ENCODE assay signal across 9 cellular contexts in genomic region chr2:162007447-162008040, GRCh38.
A peak's percentile ranks its signal among the peaks of the same experiment; 100 is the strongest.
DNase-seq lines count a peak whose midpoint lies in the region; ATAC-seq and TF ChIP-seq lines count a peak whose summit lies in the region.
"Had no signal": no experiment of that assay in that cellular context is flagged by ENCODE, and none has a peak within 500 bp of the region (broad histone marks: within the 10 kb centered on the region; RNA-seq: fewer than 3 reads in every experiment).

No MANE protein-coding gene starts in this region.

- H3T11ph ChIP-seq in H9 (ENCODE audit: low read length) = no peak overlapping the region

- H2BK12ac ChIP-seq in H9 (ENCODE audit: insufficient read length, low read depth, low read length) = no peak overlapping the region

- H3K9ac ChIP-seq in H9 (ENCODE audit: extremely low read depth, insufficient read length, low read length) = no peak overlapping the region

- no peaks in the 10 kb centered on the region for H3K9me3 Mint-ChIP-seq in H9

- no peaks in the 10 kb centered on the region for H3K79me2 ChIP-seq in H9 (ENCODE audit: insufficient read depth, low read length)

- WGBS in H9 (ENCODE audit: extremely low coverage, insufficient read length, low lambda C conversion rate) = no CpG with 5 or more reads among the region's 3 CpGs

- H3K4me1 Mint-ChIP-seq in H9 = peaks cover 21 to 24% of the 10 kb centered on the region in 2 experiments

- no peak overlapping the region for H2BK15ac ChIP-seq in H9 (ENCODE audit: low read depth, low read length)

- H2BK20ac ChIP-seq in H9 (ENCODE audit: low read depth, low read length, poor library complexity, severe bottlenecking) = no peak overlapping the region

- no peak overlapping the region for H4K5ac ChIP-seq in H9 (ENCODE audit: insufficient read length, low read depth, low read length)

- no peaks in the 10 kb centered on the region for H4K20me1 ChIP-seq in H9 (ENCODE audit: control insufficient read depth, insufficient read depth, insufficient read length)

- DNase-seq in BJ (ENCODE audit: low read depth) (no peak), H9 (no peak), ascending aorta (ENCODE audit: low spot score in 2 of 2) (no peak), mucosa of descending colon (no peak), hippocampal formation (lab: John Stamatoyannopoulos, UW) (no peak), NK-92 (lab: John Stamatoyannopoulos, UW; ENCODE audit: unreplicated experiment) (no peak)
- DNase-seq in activated naive CD4-positive, alpha-beta T cell treated with Interleukin-2 at 50 U/mL for 16 hours = no peak
- DNase-seq: NCI-H69 had no signal

- no peaks in the 10 kb centered on the region for H3K23me2 ChIP-seq in H9 (ENCODE audit: insufficient read length, low read depth, low read length, poor library complexity, severe bottlenecking)

- no peak overlapping the region for H3K14ac ChIP-seq in H9 (ENCODE audit: insufficient read depth, low read length)

- peak; percentile 46 for TF ChIP-seq CTCF in BJ (IDR thresholded peaks at IDR 0.05; ENCODE audit: insufficient read depth, low read depth, low read length)
- TF ChIP-seq CTCF in H9 (conservative IDR thresholded peaks at IDR 0.05) = peak; percentile 85
- TF ChIP-seq CTCF in ascending aorta (IDR thresholded peaks at IDR 0.05) = peak; percentile 25 to 60 (median 43)
- TF ChIP-seq CTCF in mucosa of descending colon (IDR thresholded peaks at IDR 0.05) = peak; percentile 19

- H3K27me3 ChIP-seq in BJ (ENCODE audit: control insufficient read depth, insufficient read depth, low read length) (0 out of 2 replicates have a peak, but pooled peaks cover 1% of the 10 kb centered on the region), H9 (ENCODE audit: insufficient read depth, low read length) (no peaks in the 10 kb centered on the region), ascending aorta (no peaks in the 10 kb centered on the region)

- H2BK120ac ChIP-seq in H9 (ENCODE audit: low read depth, low read length, poor library complexity, severe bottlenecking) = no peak overlapping the region

- peaks cover 0 to 4% (median 0%) of the 10 kb centered on the region in 3 experiments; a peak in 3 of 7 replicates for H3K36me3 Mint-ChIP-seq in H9 (ENCODE audit: insufficient read depth in 1 of 3, low read depth in 3 of 3)

- CTCF ChIA-PET in BJ (lab: Yijun Ruan, JAX) = interaction anchor here (0.7 to 2.4 kb wide), 10 partner anchors 8 to 118 kb away, joined by 3 to 22 read pairs (median 5); no protein-coding TSS in a partner anchor

- no peak overlapping the region for H2BK5ac ChIP-seq in H9 (ENCODE audit: insufficient read length, low read length)

- intact Hi-C loops in ascending aorta (cut with DNase I) = loop anchor here (5.0 to 10.0 kb wide), 2 partner anchors 115 to 297 kb away; no protein-coding TSS in a partner anchor
- intact Hi-C loops in mucosa of descending colon (cut with DNase I, micrococcal nuclease) = loop anchor here (5.0 kb wide), 1 partner anchor 115 kb away; no protein-coding TSS in a partner anchor

- H3K4ac ChIP-seq in H9 (ENCODE audit: low read depth, low read length) = no peak overlapping the region

- H3K18ac ChIP-seq in H9 (ENCODE audit: insufficient read length, low read depth, low read length) = no peak overlapping the region

- no peak overlapping the region for H2AK5ac ChIP-seq in H9 (ENCODE audit: insufficient read length, low read length)

- H3K27ac ChIP-seq in H9 (ENCODE audit: insufficient read length, low read depth, low read length) = no peak overlapping the region
- H3K27ac ChIP-seq in ascending aorta = no peak overlapping the region

- H3K79me1 ChIP-seq in H9 (ENCODE audit: insufficient read depth, low read depth, low read length, poor library complexity, severe bottlenecking) = no peaks in the 10 kb centered on the region

- no peak overlapping the region for H3K56ac ChIP-seq in H9 (ENCODE audit: insufficient read length, low read depth, low read length)

- H4K91ac ChIP-seq in H9 (ENCODE audit: insufficient read length, low read depth, low read length) = no peak overlapping the region

- H2AFZ ChIP-seq in H9 (ENCODE audit: low read length) = no peak overlapping the region

- H3K4me3 ChIP-seq in BJ (ENCODE audit: low read depth, low read length) = no peak overlapping the region
- no peak overlapping the region for H3K4me3 ChIP-seq in ascending aorta
- H3K4me3 ChIP-seq in mucosa of descending colon = no peak overlapping the region

- no peak overlapping the region for H4K8ac ChIP-seq in H9 (replicated peaks; ENCODE audit: insufficient read length, low read depth, low read length)

- ATAC-seq in mucosa of descending colon (no peak), HG03565 (IDR thresholded peaks at IDR 0.05; ENCODE audit: unreplicated experiment) (no peak)

- H3K27ac Mint-ChIP-seq in H9 = no peak overlapping the region

- H3K4me1 ChIP-seq in H9 (ENCODE audit: insufficient read depth, low read length) (peaks cover 8% of the 10 kb centered on the region; the same call in 1 of the 2 replicates), ascending aorta (no peaks in the 10 kb centered on the region), mucosa of descending colon (ENCODE audit: low read depth) (no peaks in the 10 kb centered on the region)

- H3K27me3 Mint-ChIP-seq in H9 (ENCODE audit: low read depth) = no peaks in the 10 kb centered on the region

- H3K4me3 Mint-ChIP-seq in H9 = no peak overlapping the region

- POLR2A ChIA-PET in BJ (lab: Charles Lee) = no interaction called here

- H3K4me2 ChIP-seq in H9 (ENCODE audit: insufficient read depth, insufficient read length, low read length) = no peak overlapping the region

- H3K36me3 ChIP-seq in BJ (ENCODE audit: control insufficient read depth, insufficient read depth, low read length) (no peaks in the 10 kb centered on the region), ascending aorta (no peaks in the 10 kb centered on the region), mucosa of descending colon (ENCODE audit: low read depth) (no peaks in the 10 kb centered on the region)

- no peaks in the 10 kb centered on the region for H3K9me3 ChIP-seq in H9 (ENCODE audit: control insufficient read depth, low read depth, low read length)
- no peaks in the 10 kb centered on the region for H3K9me3 ChIP-seq in ascending aorta
- H3K9me3 ChIP-seq in mucosa of descending colon = no peaks in the 10 kb centered on the region

- H3K23ac ChIP-seq in H9 (ENCODE audit: insufficient read length, low read depth, low read length) = no peak overlapping the region

Comparison
In these comparisons a context has a peak if more than half of its experiments do, and no peak if none do; other contexts are left out.
1. CTCF ChIP-seq: peak in every context shown above with its lines; median percentile 85 in H9; 46 in BJ; 43 in ascending aorta; 19 in mucosa of descending colon.